1 cellular context compared by ENCODE assay signal in genomic region chr11:61298663-61299244, GRCh38.
TF ChIP-seq lines count a peak whose summit lies in the region.

No MANE protein-coding gene starts in this region.

TF ChIP-seq in HepG2, 621 proteins besides CTCF, POLR2A, EP300 and RAD21 (continued from another document and continues in another):
- TF ChIP-seq ZNF687 (CRISPR knock-in tag; IDR thresholded peaks at IDR 0.05): peak; percentile 17; the same call in 1 of the 2 replicates
- TF ChIP-seq HNRNPL (IDR thresholded peaks at IDR 0.05; ENCODE audit: low read depth, low read length): no peak
- no peak for TF ChIP-seq DR1 (CRISPR knock-in tag; IDR thresholded peaks at IDR 0.05)
- no peak for TF ChIP-seq BRD4 (CRISPR knock-in tag; IDR thresholded peaks at IDR 0.05)
- TF ChIP-seq KMT2A (CRISPR knock-in tag; IDR thresholded peaks at IDR 0.05): no peak; the same call in 1 of the 2 replicates
- peak; percentile 73 for TF ChIP-seq XRCC5 (optimal IDR thresholded peaks at IDR 0.05; ENCODE audit: low read length)
- 0 out of 2 replicates have a peak, but pooled peaks have one; percentile 26 for TF ChIP-seq BCL6 (CRISPR knock-in tag; IDR thresholded peaks at IDR 0.05)
- TF ChIP-seq GABPA (IDR thresholded peaks at IDR 0.05; ENCODE audit: low read depth, low read length): no peak
- peak; percentile 28; the same call in 1 of the 2 replicates for TF ChIP-seq GABPA (CRISPR knock-in tag; IDR thresholded peaks at IDR 0.05; ENCODE audit: low read depth)
- TF ChIP-seq ZFP1 (CRISPR knock-in tag; IDR thresholded peaks at IDR 0.05): peak; percentile 97
- peak; percentile 33; the same call in 1 of the 2 replicates for TF ChIP-seq CREM (IDR thresholded peaks at IDR 0.05)
- TF ChIP-seq CREM (CRISPR knock-in tag; IDR thresholded peaks at IDR 0.05): no peak
- no peak for TF ChIP-seq ZNF616 (CRISPR knock-in tag; IDR thresholded peaks at IDR 0.05; ENCODE audit: low read depth)
- TF ChIP-seq ZFP90 (CRISPR knock-in tag; IDR thresholded peaks at IDR 0.05; ENCODE audit: borderline replicate concordance): no peak
- no peak for TF ChIP-seq ZFP36 (IDR thresholded peaks at IDR 0.05; ENCODE audit: borderline replicate concordance, low read depth, low read length, partially characterized antibody)
- no peak for TF ChIP-seq NFE2L1 (CRISPR knock-in tag; IDR thresholded peaks at IDR 0.05; ENCODE audit: borderline replicate concordance)
- TF ChIP-seq KDM5A (IDR thresholded peaks at IDR 0.05; ENCODE audit: borderline replicate concordance, low read length): no peak; the same call in 1 of the 2 replicates
- TF ChIP-seq ZBTB25 (CRISPR knock-in tag; IDR thresholded peaks at IDR 0.05): no peak
- TF ChIP-seq, protein P1, sequence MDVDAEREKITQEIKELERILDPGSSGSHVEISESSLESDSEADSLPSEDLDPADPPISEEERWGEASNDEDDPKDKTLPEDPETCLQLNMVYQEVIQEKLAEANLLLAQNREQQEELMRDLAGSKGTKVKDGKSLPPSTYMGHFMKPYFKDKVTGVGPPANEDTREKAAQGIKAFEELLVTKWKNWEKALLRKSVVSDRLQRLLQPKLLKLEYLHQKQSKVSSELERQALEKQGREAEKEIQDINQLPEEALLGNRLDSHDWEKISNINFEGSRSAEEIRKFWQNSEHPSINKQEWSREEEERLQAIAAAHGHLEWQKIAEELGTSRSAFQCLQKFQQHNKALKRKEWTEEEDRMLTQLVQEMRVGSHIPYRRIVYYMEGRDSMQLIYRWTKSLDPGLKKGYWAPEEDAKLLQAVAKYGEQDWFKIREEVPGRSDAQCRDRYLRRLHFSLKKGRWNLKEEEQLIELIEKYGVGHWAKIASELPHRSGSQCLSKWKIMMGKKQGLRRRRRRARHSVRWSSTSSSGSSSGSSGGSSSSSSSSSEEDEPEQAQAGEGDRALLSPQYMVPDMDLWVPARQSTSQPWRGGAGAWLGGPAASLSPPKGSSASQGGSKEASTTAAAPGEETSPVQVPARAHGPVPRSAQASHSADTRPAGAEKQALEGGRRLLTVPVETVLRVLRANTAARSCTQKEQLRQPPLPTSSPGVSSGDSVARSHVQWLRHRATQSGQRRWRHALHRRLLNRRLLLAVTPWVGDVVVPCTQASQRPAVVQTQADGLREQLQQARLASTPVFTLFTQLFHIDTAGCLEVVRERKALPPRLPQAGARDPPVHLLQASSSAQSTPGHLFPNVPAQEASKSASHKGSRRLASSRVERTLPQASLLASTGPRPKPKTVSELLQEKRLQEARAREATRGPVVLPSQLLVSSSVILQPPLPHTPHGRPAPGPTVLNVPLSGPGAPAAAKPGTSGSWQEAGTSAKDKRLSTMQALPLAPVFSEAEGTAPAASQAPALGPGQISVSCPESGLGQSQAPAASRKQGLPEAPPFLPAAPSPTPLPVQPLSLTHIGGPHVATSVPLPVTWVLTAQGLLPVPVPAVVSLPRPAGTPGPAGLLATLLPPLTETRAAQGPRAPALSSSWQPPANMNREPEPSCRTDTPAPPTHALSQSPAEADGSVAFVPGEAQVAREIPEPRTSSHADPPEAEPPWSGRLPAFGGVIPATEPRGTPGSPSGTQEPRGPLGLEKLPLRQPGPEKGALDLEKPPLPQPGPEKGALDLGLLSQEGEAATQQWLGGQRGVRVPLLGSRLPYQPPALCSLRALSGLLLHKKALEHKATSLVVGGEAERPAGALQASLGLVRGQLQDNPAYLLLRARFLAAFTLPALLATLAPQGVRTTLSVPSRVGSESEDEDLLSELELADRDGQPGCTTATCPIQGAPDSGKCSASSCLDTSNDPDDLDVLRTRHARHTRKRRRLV (CRISPR knock-in tag; IDR thresholded peaks at IDR 0.05): no peak
- TF ChIP-seq, protein P2, sequence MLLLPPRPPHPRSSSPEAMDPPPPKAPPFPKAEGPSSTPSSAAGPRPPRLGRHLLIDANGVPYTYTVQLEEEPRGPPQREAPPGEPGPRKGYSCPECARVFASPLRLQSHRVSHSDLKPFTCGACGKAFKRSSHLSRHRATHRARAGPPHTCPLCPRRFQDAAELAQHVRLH (CRISPR knock-in tag; IDR thresholded peaks at IDR 0.05; ENCODE audit: borderline replicate concordance, low read depth): no peak
- TF ChIP-seq ZNF878 (CRISPR knock-in tag; IDR thresholded peaks at IDR 0.05): peak; percentile 65; the same call in 1 of the 2 replicates
- TF ChIP-seq KDM2A (CRISPR knock-in tag; IDR thresholded peaks at IDR 0.05; ENCODE audit: borderline replicate concordance, low read depth): no peak; the same call in none of the 2 replicates
- TF ChIP-seq ZSCAN30 (CRISPR knock-in tag; IDR thresholded peaks at IDR 0.05): no peak
- no peak for TF ChIP-seq ZNF512B (CRISPR knock-in tag; IDR thresholded peaks at IDR 0.05; ENCODE audit: borderline replicate concordance)
- no peak for TF ChIP-seq MTF1 (CRISPR knock-in tag; IDR thresholded peaks at IDR 0.05)
- no peak for TF ChIP-seq ZNF431 (CRISPR knock-in tag; IDR thresholded peaks at IDR 0.05; ENCODE audit: borderline replicate concordance, low read depth)
- no peak for TF ChIP-seq BCLAF1 (IDR thresholded peaks at IDR 0.05)
- TF ChIP-seq XBP1 (CRISPR knock-in tag; IDR thresholded peaks at IDR 0.05): no peak
- no peak for TF ChIP-seq IKZF4 (CRISPR knock-in tag; IDR thresholded peaks at IDR 0.05; ENCODE audit: borderline replicate concordance, low read depth, not compliant biosample characterization)
- TF ChIP-seq, protein P3, sequence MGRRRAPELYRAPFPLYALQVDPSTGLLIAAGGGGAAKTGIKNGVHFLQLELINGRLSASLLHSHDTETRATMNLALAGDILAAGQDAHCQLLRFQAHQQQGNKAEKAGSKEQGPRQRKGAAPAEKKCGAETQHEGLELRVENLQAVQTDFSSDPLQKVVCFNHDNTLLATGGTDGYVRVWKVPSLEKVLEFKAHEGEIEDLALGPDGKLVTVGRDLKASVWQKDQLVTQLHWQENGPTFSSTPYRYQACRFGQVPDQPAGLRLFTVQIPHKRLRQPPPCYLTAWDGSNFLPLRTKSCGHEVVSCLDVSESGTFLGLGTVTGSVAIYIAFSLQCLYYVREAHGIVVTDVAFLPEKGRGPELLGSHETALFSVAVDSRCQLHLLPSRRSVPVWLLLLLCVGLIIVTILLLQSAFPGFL (CRISPR knock-in tag; IDR thresholded peaks at IDR 0.05): no peak
- TF ChIP-seq, protein P4, sequence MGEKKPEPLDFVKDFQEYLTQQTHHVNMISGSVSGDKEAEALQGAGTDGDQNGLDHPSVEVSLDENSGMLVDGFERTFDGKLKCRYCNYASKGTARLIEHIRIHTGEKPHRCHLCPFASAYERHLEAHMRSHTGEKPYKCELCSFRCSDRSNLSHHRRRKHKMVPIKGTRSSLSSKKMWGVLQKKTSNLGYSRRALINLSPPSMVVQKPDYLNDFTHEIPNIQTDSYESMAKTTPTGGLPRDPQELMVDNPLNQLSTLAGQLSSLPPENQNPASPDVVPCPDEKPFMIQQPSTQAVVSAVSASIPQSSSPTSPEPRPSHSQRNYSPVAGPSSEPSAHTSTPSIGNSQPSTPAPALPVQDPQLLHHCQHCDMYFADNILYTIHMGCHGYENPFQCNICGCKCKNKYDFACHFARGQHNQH (CRISPR knock-in tag; IDR thresholded peaks at IDR 0.05): peak; percentile 62; the same call in 1 of the 2 replicates
- TF ChIP-seq ZNF746 (CRISPR knock-in tag; IDR thresholded peaks at IDR 0.05): no peak
- TF ChIP-seq ZNF253 (CRISPR knock-in tag; IDR thresholded peaks at IDR 0.05; ENCODE audit: borderline replicate concordance): no peak
- TF ChIP-seq RORA (CRISPR knock-in tag; IDR thresholded peaks at IDR 0.05): no peak
- TF ChIP-seq IRF9 (CRISPR knock-in tag; IDR thresholded peaks at IDR 0.05; ENCODE audit: borderline replicate concordance): no peak
- no peak for TF ChIP-seq ZNF180 (CRISPR knock-in tag; IDR thresholded peaks at IDR 0.05; ENCODE audit: borderline replicate concordance, low read depth)
- no peak for TF ChIP-seq MAFK (conservative IDR thresholded peaks at IDR 0.05 in 1 of 2, IDR thresholded peaks at IDR 0.05 in 1 of 2; ENCODE audit: low read length in 2 of 2)
- no peak for TF ChIP-seq SCMH1 (CRISPR knock-in tag; IDR thresholded peaks at IDR 0.05; ENCODE audit: borderline replicate concordance)
- peak; percentile 91 for TF ChIP-seq MIXL1 (CRISPR knock-in tag; IDR thresholded peaks at IDR 0.05)
- peak; percentile 66; the same call in 1 of the 2 replicates for TF ChIP-seq MEF2D (CRISPR knock-in tag; IDR thresholded peaks at IDR 0.05)
